12 cellular contexts compared by ENCODE assay signal in the genomic region with DNA sequence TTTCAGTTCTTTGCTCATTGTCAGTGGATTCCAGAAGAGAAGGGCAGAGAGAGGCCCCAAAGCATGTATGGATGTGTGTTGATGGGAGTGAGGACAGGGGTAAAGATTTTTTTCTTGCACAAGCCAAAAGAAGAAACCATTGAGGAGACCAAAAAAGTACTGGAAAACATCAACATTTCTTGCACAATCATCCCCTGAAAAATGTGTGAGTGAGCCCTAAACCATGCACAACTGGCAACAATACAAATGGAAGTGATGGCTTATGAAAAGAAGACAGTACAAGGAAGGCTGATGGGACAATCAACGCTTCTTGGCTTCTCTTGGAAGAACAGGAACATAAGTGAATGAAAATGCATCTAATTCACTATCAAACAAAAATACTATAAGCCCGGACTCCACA. TPM values are rescaled to one million over a fixed set of nuclear protein-coding genes. Genes with fewer than 3 reads are reported as not detected.
DNase-seq lines count a peak whose midpoint lies in the region; ATAC-seq, FAIRE-seq and TF ChIP-seq lines count a peak whose summit lies in the region.
"Had no signal": no experiment of that assay in that cellular context is flagged by ENCODE, and none has a peak within 500 bp of the region (broad histone marks: within the 10 kb centered on the region; RNA-seq: fewer than 3 reads in every experiment).

No MANE protein-coding gene starts in this region.

- SMC1A ChIA-PET in GM12878 (lab: Charles Lee; ENCODE audit: uncharacterized antibody, unreplicated experiment) = interaction anchor here (0.6 kb wide), 1 partner anchor 35 kb away, joined by 3 read pairs; no protein-coding TSS in a partner anchor

- H3K4me1 ChIP-seq in GM12878 (ENCODE audit: control insufficient read depth, insufficient read depth, low read length) (no peaks in the 10 kb centered on the region), spleen (peaks cover 14 to 44% (median 32%) of the 10 kb centered on the region in 6 donors), HAP-1 (peaks cover 26% of the 10 kb centered on the region)

- TF ChIP-seq RAD21 in GM12878 (IDR thresholded peaks at IDR 0.05; ENCODE audit: insufficient read depth, low read depth, low read length) = no peak

- TF ChIP-seq CTCF in GM12878 (IDR thresholded peaks at IDR 0.05 in 2 of 3, conservative IDR thresholded peaks at IDR 0.05 in 1 of 3; ENCODE audit: control insufficient read depth in 2 of 3, extremely low read depth in 1 of 3, insufficient read depth in 1 of 3, low read depth in 3 of 3, low read length in 3 of 3) (no peak), spleen (IDR thresholded peaks at IDR 0.05 in 8 of 11, conservative IDR thresholded peaks at IDR 0.05 in 3 of 11) (no peak)

- no peak overlapping the region for H3K9ac ChIP-seq in GM12878 (ENCODE audit: control insufficient read depth, insufficient read depth, low read length)

- in situ Hi-C loops in GM12878 (cut with MboI) (no loop called here), HAP-1 (cut with MboI; ENCODE audit: low sequenced_read_pairs) (no loop called here)

- H3K4me2 ChIP-seq in GM12878 (ENCODE audit: control insufficient read depth, insufficient read depth) = no peak overlapping the region

- WGBS in GM12878 (ENCODE audit: insufficient coverage, insufficient replicate concordance, low lambda C conversion rate, missing lambda C conversion rate) = 78% methylated on average over 2 of the region's 2 CpGs
- WGBS in spleen, 5 donors = 81 to 95% (median 93%) methylated on average over 2 of the region's 2 CpGs

- RAD21 ChIA-PET in GM12878 (lab: Charles Lee; ENCODE audit: unreplicated experiment) = interaction anchor here (1.2 kb wide), 1 partner anchor 178 kb away, joined by 3 read pairs; no protein-coding TSS in a partner anchor

- H3K36me3 ChIP-seq in GM12878 (ENCODE audit: control insufficient read depth in 2 of 2, insufficient read depth in 2 of 2, low read length in 1 of 2) (no peaks in the 10 kb centered on the region), spleen (no peaks in the 10 kb centered on the region), HAP-1 (replicated peaks) (no peaks in the 10 kb centered on the region)

- H3K4me3 ChIP-seq in GM12878 = no peak overlapping the region
- H3K4me3 ChIP-seq in spleen = no peak overlapping the region
- no peak overlapping the region for H3K4me3 ChIP-seq in HAP-1

- H3K27me3 ChIP-seq in GM12878 (replicated peaks in 1 of 2; ENCODE audit: control insufficient read depth in 2 of 2, insufficient read depth in 2 of 2, low read length in 1 of 2) (no peaks in the 10 kb centered on the region), layer of hippocampus (ENCODE audit: control insufficient read depth, insufficient read depth, low read length) (no peaks in the 10 kb centered on the region), spleen (replicated peaks in 1 of 7) (no peaks in the 10 kb centered on the region), HAP-1 (ENCODE audit: low read depth) (no peaks in the 10 kb centered on the region)

- TF ChIP-seq POLR2A in GM12878 (IDR thresholded peaks at IDR 0.05; ENCODE audit: low read depth, low read length) (no peak), spleen (IDR thresholded peaks at IDR 0.05) (no peak)

- POLR2A ChIA-PET in GM12878 (lab: Charles Lee) = no interaction called here

- ATAC-seq in GM12878 = no peak
- ATAC-seq in GM21825 (IDR thresholded peaks at IDR 0.05; ENCODE audit: unreplicated experiment) = no peak
- ATAC-seq in esophagus mucosa = no peak

- no peak overlapping the region for H3K27ac ChIP-seq in GM12878 (ENCODE audit: control insufficient read depth, insufficient read depth)
- peak overlapping the region; percentile 6 for H3K27ac ChIP-seq in layer of hippocampus (ENCODE audit: low read depth, low read length)
- peak overlapping the region; percentile 0 to 70 (median 62) for H3K27ac ChIP-seq in spleen
- H3K27ac ChIP-seq: VCaP had no signal

- H3K79me2 ChIP-seq in GM12878 (ENCODE audit: control insufficient read depth, insufficient read depth, low read length) = peaks cover 4% of the 10 kb centered on the region

- no peak for TF ChIP-seq EP300 in GM12878 (IDR thresholded peaks at IDR 0.05; ENCODE audit: borderline replicate concordance in 1 of 2, control insufficient read depth in 1 of 2, low read depth in 2 of 2, low read length in 2 of 2)

- no peak overlapping the region for H2AFZ ChIP-seq in GM12878 (ENCODE audit: control insufficient read depth, low read depth, low read length)

- peak; percentile 18 for FAIRE-seq in GM12878 (lab: Jason Lieb, UNC)

- BruUV-seq in GM12878 (replicated peaks; lab: Mats Ljungman, UMichigan) = no TSS peak

- H3K9me3 ChIP-seq in GM12878 (replicated peaks; ENCODE audit: control insufficient read depth, insufficient read depth, low read length) (no peaks in the 10 kb centered on the region), spleen (no peaks in the 10 kb centered on the region), HAP-1 (no peaks in the 10 kb centered on the region)

- H4K20me1 ChIP-seq in GM12878 (ENCODE audit: control insufficient read depth, insufficient read depth) = no peaks in the 10 kb centered on the region

- intact Hi-C loops in GM12878 (cut with micrococcal nuclease; ENCODE audit: unreplicated experiment) = loop anchor here (10.0 kb wide), 1 partner anchor 1328 kb away; a partner anchor contains a TSS
- intact Hi-C loops in spleen (cut with DNase I; ENCODE audit: low total_unique reads) = no loop called here

- DNase-seq in GM04503 (ENCODE audit: low read depth) = peak; percentile 85
- DNase-seq in GM12878 (ENCODE audit: low read depth, low spot score) = no peak
- no peak for DNase-seq in spleen
- no peak for DNase-seq in kidney tubule cell (ENCODE audit: low spot score)
- no peak for DNase-seq in HAP-1 (ENCODE audit: low spot score in 2 of 2)
- DNase-seq: activated naive CD4-positive, alpha-beta T cell; foreskin melanocyte; nephron progenitor cell had no signal

- CTCF ChIA-PET in GM12878 (lab: Yijun Ruan, JAX) = interaction anchor here (1.1 kb wide), 1 partner anchor 43 kb away, joined by 3 read pairs; no protein-coding TSS in a partner anchor

TF ChIP-seq in GM12878, 131 proteins besides CTCF, POLR2A, EP300 and RAD21 (continues in another document):
- no peak for TF ChIP-seq ATF7 (IDR thresholded peaks at IDR 0.05; ENCODE audit: low read depth)
- TF ChIP-seq, protein P1, sequence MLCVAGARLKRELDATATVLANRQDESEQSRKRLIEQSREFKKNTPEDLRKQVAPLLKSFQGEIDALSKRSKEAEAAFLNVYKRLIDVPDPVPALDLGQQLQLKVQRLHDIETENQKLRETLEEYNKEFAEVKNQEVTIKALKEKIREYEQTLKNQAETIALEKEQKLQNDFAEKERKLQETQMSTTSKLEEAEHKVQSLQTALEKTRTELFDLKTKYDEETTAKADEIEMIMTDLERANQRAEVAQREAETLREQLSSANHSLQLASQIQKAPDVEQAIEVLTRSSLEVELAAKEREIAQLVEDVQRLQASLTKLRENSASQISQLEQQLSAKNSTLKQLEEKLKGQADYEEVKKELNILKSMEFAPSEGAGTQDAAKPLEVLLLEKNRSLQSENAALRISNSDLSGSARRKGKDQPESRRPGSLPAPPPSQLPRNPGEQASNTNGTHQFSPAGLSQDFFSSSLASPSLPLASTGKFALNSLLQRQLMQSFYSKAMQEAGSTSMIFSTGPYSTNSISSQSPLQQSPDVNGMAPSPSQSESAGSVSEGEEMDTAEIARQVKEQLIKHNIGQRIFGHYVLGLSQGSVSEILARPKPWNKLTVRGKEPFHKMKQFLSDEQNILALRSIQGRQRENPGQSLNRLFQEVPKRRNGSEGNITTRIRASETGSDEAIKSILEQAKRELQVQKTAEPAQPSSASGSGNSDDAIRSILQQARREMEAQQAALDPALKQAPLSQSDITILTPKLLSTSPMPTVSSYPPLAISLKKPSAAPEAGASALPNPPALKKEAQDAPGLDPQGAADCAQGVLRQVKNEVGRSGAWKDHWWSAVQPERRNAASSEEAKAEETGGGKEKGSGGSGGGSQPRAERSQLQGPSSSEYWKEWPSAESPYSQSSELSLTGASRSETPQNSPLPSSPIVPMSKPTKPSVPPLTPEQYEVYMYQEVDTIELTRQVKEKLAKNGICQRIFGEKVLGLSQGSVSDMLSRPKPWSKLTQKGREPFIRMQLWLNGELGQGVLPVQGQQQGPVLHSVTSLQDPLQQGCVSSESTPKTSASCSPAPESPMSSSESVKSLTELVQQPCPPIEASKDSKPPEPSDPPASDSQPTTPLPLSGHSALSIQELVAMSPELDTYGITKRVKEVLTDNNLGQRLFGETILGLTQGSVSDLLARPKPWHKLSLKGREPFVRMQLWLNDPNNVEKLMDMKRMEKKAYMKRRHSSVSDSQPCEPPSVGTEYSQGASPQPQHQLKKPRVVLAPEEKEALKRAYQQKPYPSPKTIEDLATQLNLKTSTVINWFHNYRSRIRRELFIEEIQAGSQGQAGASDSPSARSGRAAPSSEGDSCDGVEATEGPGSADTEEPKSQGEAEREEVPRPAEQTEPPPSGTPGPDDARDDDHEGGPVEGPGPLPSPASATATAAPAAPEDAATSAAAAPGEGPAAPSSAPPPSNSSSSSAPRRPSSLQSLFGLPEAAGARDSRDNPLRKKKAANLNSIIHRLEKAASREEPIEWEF (IDR thresholded peaks at IDR 0.05; ENCODE audit: insufficient replicate concordance, low read depth, low read length) = no peak
- no peak for TF ChIP-seq CBX3 (IDR thresholded peaks at IDR 0.05; ENCODE audit: borderline replicate concordance, low read depth)
- TF ChIP-seq HDAC2 (IDR thresholded peaks at IDR 0.05) = no peak
- TF ChIP-seq MYC (IDR thresholded peaks at IDR 0.05; ENCODE audit: insufficient read depth, insufficient read length, insufficient replicate concordance, low read length, severe bottlenecking) = no peak
- no peak for TF ChIP-seq YBX1 (IDR thresholded peaks at IDR 0.05)

RNA-seq across cellular contexts. Expression of a gene that starts 5.6 kb away (rescaled TPM):
- 36.4 and 43.3 TPM in 2 replicates for total RNA-seq in GM12878 (2013; cell fraction: nucleolus; rRNA removed)
- total RNA-seq in GM12878 (2014; rRNA removed) (11.7 and 14.8 TPM in 2 replicates), GM12878 (2014; rRNA removed; fragmentation: Illumina TruSeq; extraction: Trizol) (8.4 and 10.3 TPM in 2 replicates), GM12878 (2021) (13.1 and 14.1 TPM in 2 replicates), spleen (10 to 100 TPM; 14.3 to 21.2 (median 16.2) TPM), esophagus mucosa (3.7 TPM)
- polyA plus RNA-seq in GM12878 (2011; ENCODE audit: low read depth) = 2.7 TPM
- polyA plus RNA-seq in GM12878 (2011; rRNA removed) (19.0 and 22.5 TPM in 2 replicates), GM12878 (2014; fragmentation: Illumina TruSeq; extraction: Trizol) (4.3 and 6.4 TPM in 2 replicates), GM12878 (2014; fragmentation: Nextera tagmentation; extraction: Ambion mirVana) (1 to 10 TPM; 1.3 to 1.8 TPM), GM12878 (2014; rRNA removed) (8.6 and 9.7 TPM in 2 replicates), GM12878 (2016; fragmentation: Nextera tagmentation; extraction: Ambion mirVana) (1 to 10 TPM; 2.0 to 3.8 TPM), spleen (1 to 10 TPM; 2.5 to 5.4 (median 4.6) TPM)
- 24.3 and 24.7 TPM in 2 replicates for polyA plus RNA-seq in GM12878 (2011; cell fraction: cytosol; rRNA removed)
- polyA plus RNA-seq in GM12878 (2011; cell fraction: nucleus; rRNA removed) = 34.6 and 47.7 TPM in 2 replicates
- polyA plus RNA-seq in GM12878 (2012) = 7.3 and 8.5 TPM in 2 replicates
- polyA minus RNA-seq in GM12878 (2011; rRNA and poly(A)+ RNA removed) = 28.1 and 47.6 TPM in 2 replicates
- 16.8 and 23.7 TPM in 2 replicates for polyA minus RNA-seq in GM12878 (2011; cell fraction: cytosol; rRNA and poly(A)+ RNA removed)
- 23.5 and 38.0 TPM in 2 replicates for polyA minus RNA-seq in GM12878 (2011; cell fraction: nucleus; rRNA and poly(A)+ RNA removed)
